ENCODE assay signal across 19 cellular contexts in genomic region chr6:128663238-128663637, GRCh38.
DNase-seq lines count a peak whose midpoint lies in the region; ATAC-seq, FAIRE-seq and TF ChIP-seq lines count a peak whose summit lies in the region.
"Had no signal": no experiment of that assay in that cellular context is flagged by ENCODE, and none has a peak within 500 bp of the region (broad histone marks: within the 10 kb centered on the region; RNA-seq: fewer than 3 reads in every experiment).

No MANE protein-coding gene starts in this region.

- no peak for TF ChIP-seq POLR2A in GM18505 (IDR thresholded peaks at IDR 0.05; ENCODE audit: borderline replicate concordance, extremely low read depth, insufficient read depth, insufficient read length)
- no peak for TF ChIP-seq POLR2A in adrenal gland (IDR thresholded peaks at IDR 0.05)

- no peak overlapping the region for H3K4me3 ChIP-seq in adrenal gland
- H3K4me3 ChIP-seq: A549, BLaER1, heart right ventricle, left lung, testis had no signal

- peak; percentile 71 for ATAC-seq in GM19372 (IDR thresholded peaks at IDR 0.05; ENCODE audit: low read depth, unreplicated experiment)
- ATAC-seq in HG02642 (IDR thresholded peaks at IDR 0.05; ENCODE audit: poor library complexity, unreplicated experiment): peak; percentile 57
- ATAC-seq in HG03175 (IDR thresholded peaks at IDR 0.05; ENCODE audit: unreplicated experiment): peak; percentile 73
- no peak for ATAC-seq in GM18505 (IDR thresholded peaks at IDR 0.05; ENCODE audit: unreplicated experiment)
- ATAC-seq: A549, heart right ventricle, left lung, WTC11 had no signal

- H3K9me3 ChIP-seq in adrenal gland (replicated peaks in 1 of 3): no peaks in the 10 kb centered on the region
- H3K9me3 ChIP-seq: A549, BLaER1, heart right ventricle, left lung, testis had no signal

- DNase-seq in GM18507 (ENCODE audit: extremely low spot score, insufficient read length, low read depth): no peak
- no peak for DNase-seq in caudate nucleus (lab: John Stamatoyannopoulos, UW)
- DNase-seq in adrenal gland: no peak
- DNase-seq in NCI-H510A treated with DMSO at 0.1 percent for 48 hours (lab: John Stamatoyannopoulos, UW): no peak
- DNase-seq: activated CD4-positive, alpha-beta T cell treated with anti-CD3 and anti-CD28 coated beads, Interleukin-2, amount 50 U/mL, for 48 hours; H7; heart right ventricle; left lung; NCI-H1417; T-helper 2 cell; testis had no signal

- peak; percentile 12 for FAIRE-seq in GM18507 (lab: Jason Lieb, UNC)
- FAIRE-seq: A549, endothelial cell of umbilical vein had no signal

- intact Hi-C loops in adrenal gland (cut with DNase I): no loop called here

- TF ChIP-seq CTCF in adrenal gland (IDR thresholded peaks at IDR 0.05): no peak

- H3K4me1 ChIP-seq in adrenal gland (replicated peaks in 1 of 2): no peaks in the 10 kb centered on the region
- H3K4me1 ChIP-seq: BLaER1, left lung, testis had no signal

- no peaks in the 10 kb centered on the region for H3K36me3 ChIP-seq in adrenal gland (replicated peaks in 1 of 2)
- H3K36me3 ChIP-seq: BLaER1, heart right ventricle, left lung had no signal

- no peak overlapping the region for H3K27ac ChIP-seq in caudate nucleus (ENCODE audit: low read depth, low read length)
- H3K27ac ChIP-seq in adrenal gland: no peak overlapping the region
- H3K27ac ChIP-seq: A549, BLaER1, heart right ventricle, left lung, testis had no signal

- WGBS in adrenal gland, 4 donors: 59 to 84% (median 72%) methylated on average over 2 of the region's 2 CpGs

- H3K27me3 ChIP-seq in adrenal gland: no peaks in the 10 kb centered on the region
- H3K27me3 ChIP-seq: BLaER1, heart right ventricle, left lung, testis had no signal
